In the genomic region with DNA sequence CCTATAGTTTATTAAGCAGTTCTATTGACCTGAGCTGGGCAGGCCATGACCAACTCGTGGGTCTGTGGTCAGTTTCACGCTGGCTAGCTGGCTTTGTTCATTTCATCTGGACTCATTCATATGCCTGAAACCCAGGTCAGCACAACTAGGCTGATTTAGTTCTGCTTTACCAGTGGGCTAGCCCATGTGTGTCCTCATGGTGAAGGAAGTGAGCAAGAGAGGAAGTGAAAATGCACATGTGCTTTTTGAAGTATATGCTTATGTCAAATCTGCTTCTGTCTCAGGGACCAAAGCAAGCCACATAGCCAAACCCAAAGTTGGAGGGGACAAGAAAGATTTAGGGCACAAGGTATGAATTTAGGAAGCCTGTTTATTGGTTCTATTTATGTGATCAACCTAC, we compare ENCODE assay signal across 12 cellular contexts.
DNase-seq lines count a peak whose midpoint lies in the region; ATAC-seq and TF ChIP-seq lines count a peak whose summit lies in the region.
"Had no signal": no experiment of that assay in that cellular context is flagged by ENCODE, and none has a peak within 500 bp of the region (broad histone marks: within the 10 kb centered on the region; RNA-seq: fewer than 3 reads in every experiment).

No MANE protein-coding gene starts in this region.

- H3K9me3 Mint-ChIP-seq in stimulated activated naive B cell treated with anti-CD40 and anti-IgM and Interleukin-4, amounts not matched to agents 10 μg/mL and 1 μg/mL and 100 μg/mL, for 72 hours = no peaks in the 10 kb centered on the region
- H3K9me3 Mint-ChIP-seq: IgD-negative memory B cell had no signal

- DNase-seq in NOMO-1 treated with DMSO at 0.1 percent for 48 hours (lab: John Stamatoyannopoulos, UW; ENCODE audit: unreplicated experiment) (peak; percentile 34), NOMO-1 treated with dmso at 0.1 percent for 144 hours (lab: John Stamatoyannopoulos, UW; ENCODE audit: unreplicated experiment) (no peak), NB4 (ENCODE audit: low read depth) (peak; percentile 49), DMS153 treated with DMSO at 0.1 percent for 48 hours (lab: John Stamatoyannopoulos, UW; ENCODE audit: unreplicated experiment) (no peak), NCI-H748 (lab: John Stamatoyannopoulos, UW; ENCODE audit: unreplicated experiment) (no peak)
- DNase-seq in stimulated activated naive B cell treated with anti-CD40 and anti-IgM and Interleukin-4, amounts not matched to agents 10 μg/mL and 1 μg/mL and 100 μg/mL, for 72 hours = peak; percentile 2
- no peak for DNase-seq in stimulated activated naive CD4-positive, alpha-beta T cell (lab: John Stamatoyannopoulos, UW)
- DNase-seq: activated T-cell treated with anti-CD3 and anti-CD28 coated beads, Interleukin-2, amount 50 U/mL, for 24 hours; effector memory CD4-positive, alpha-beta T cell had no signal

- no peak overlapping the region for H3K4me3 ChIP-seq in NB4 (ENCODE audit: low read depth, low read length)
- H3K4me3 ChIP-seq: lung had no signal

- TF ChIP-seq CTCF in NB4 (IDR thresholded peaks at IDR 0.05; ENCODE audit: low read depth, low read length) = no peak

- no peaks in the 10 kb centered on the region for H3K27me3 Mint-ChIP-seq in stimulated activated naive B cell treated with anti-CD40 and anti-IgM and Interleukin-4, amounts not matched to agents 10 μg/mL and 1 μg/mL and 100 μg/mL, for 72 hours
- H3K27me3 Mint-ChIP-seq: activated T-cell treated with anti-CD3 and anti-CD28 coated beads, Interleukin-2, amount 50 U/mL, for 24 hours; IgD-negative memory B cell had no signal

- peak; percentile 92 for ATAC-seq in HG02938 (IDR thresholded peaks at IDR 0.05; ENCODE audit: unreplicated experiment)
- peak; percentile 96 to 98 for ATAC-seq in stimulated activated naive B cell treated with anti-CD40 and anti-IgM and Interleukin-4, amounts not matched to agents 10 μg/mL and 1 μg/mL and 100 μg/mL, for 72 hours (replicated peaks)

- no peak overlapping the region for H3K4me3 Mint-ChIP-seq in stimulated activated naive B cell treated with anti-CD40 and anti-IgM and Interleukin-4, amounts not matched to agents 10 μg/mL and 1 μg/mL and 100 μg/mL, for 72 hours
- H3K4me3 Mint-ChIP-seq: activated T-cell treated with anti-CD3 and anti-CD28 coated beads, Interleukin-2, amount 50 U/mL, for 24 hours; IgD-negative memory B cell had no signal

- H3K36me3 Mint-ChIP-seq in stimulated activated naive B cell treated with anti-CD40 and anti-IgM and Interleukin-4, amounts not matched to agents 10 μg/mL and 1 μg/mL and 100 μg/mL, for 72 hours = no peaks in the 10 kb centered on the region
- H3K36me3 Mint-ChIP-seq: IgD-negative memory B cell had no signal

- TF ChIP-seq POLR2A in NB4 (IDR thresholded peaks at IDR 0.05; ENCODE audit: extremely low read depth, insufficient read length) = no peak

- H3K27ac Mint-ChIP-seq in stimulated activated naive B cell treated with anti-CD40 and anti-IgM and Interleukin-4, amounts not matched to agents 10 μg/mL and 1 μg/mL and 100 μg/mL, for 72 hours = no peak overlapping the region
- H3K27ac Mint-ChIP-seq: activated T-cell treated with anti-CD3 and anti-CD28 coated beads, Interleukin-2, amount 50 U/mL, for 24 hours; IgD-negative memory B cell had no signal

- peaks cover 3 to 8% of the 10 kb centered on the region in 2 donors for H3K4me1 Mint-ChIP-seq in stimulated activated naive B cell treated with anti-CD40 and anti-IgM and Interleukin-4, amounts not matched to agents 10 μg/mL and 1 μg/mL and 100 μg/mL, for 72 hours

Comparison
In these comparisons a context has a peak if more than half of its experiments do, and no peak if none do; other contexts are left out.
1. DNase-seq: peak in NOMO-1 treated with DMSO at 0.1 percent for 48 hours (single experiment), NB4 (single experiment) and stimulated activated naive B cell treated with anti-CD40 and anti-IgM and Interleukin-4, amounts not matched to agents 10 μg/mL and 1 μg/mL and 100 μg/mL, for 72 hours (single experiment); none in NOMO-1 treated with dmso at 0.1 percent for 144 hours (single experiment), DMS153 treated with DMSO at 0.1 percent for 48 hours (single experiment), stimulated activated naive CD4-positive, alpha-beta T cell (0 of 6) and NCI-H748 (single experiment).